In the genomic region with DNA sequence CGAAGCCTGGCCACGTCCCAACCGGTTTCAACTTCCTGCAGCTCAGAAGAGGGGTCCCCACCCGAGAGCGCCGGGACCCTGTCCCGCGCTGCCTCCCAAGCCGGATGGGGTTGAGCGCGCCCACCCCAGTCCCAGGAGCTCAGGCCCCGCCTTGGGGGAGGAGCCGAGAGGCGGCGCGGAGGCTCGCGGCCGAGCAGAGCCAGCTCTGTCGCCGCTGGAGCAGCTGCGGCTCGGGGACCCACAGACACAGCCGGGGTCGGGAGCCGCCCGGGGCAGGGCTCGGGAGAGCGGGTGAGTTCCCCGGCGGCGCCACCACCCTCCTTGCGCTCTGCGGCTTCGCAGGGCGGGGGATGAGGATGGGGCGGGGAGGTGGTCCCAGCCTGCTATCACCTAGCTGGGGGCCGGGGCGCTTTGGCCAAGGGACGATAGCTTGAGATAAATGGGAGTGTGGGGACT, we compare ENCODE assay signal across 1 cellular context.
TF ChIP-seq lines count a peak whose summit lies in the region.

A gene (plus strand): TSS at position 196 of the 456 bp plus-strand sequence. CDS start 30,229 bp downstream, outside the sequence.

TF ChIP-seq in HEK293, 187 proteins besides CTCF, POLR2A, EP300 and RAD21 (continued from another document):
- TF ChIP-seq, protein P1, sequence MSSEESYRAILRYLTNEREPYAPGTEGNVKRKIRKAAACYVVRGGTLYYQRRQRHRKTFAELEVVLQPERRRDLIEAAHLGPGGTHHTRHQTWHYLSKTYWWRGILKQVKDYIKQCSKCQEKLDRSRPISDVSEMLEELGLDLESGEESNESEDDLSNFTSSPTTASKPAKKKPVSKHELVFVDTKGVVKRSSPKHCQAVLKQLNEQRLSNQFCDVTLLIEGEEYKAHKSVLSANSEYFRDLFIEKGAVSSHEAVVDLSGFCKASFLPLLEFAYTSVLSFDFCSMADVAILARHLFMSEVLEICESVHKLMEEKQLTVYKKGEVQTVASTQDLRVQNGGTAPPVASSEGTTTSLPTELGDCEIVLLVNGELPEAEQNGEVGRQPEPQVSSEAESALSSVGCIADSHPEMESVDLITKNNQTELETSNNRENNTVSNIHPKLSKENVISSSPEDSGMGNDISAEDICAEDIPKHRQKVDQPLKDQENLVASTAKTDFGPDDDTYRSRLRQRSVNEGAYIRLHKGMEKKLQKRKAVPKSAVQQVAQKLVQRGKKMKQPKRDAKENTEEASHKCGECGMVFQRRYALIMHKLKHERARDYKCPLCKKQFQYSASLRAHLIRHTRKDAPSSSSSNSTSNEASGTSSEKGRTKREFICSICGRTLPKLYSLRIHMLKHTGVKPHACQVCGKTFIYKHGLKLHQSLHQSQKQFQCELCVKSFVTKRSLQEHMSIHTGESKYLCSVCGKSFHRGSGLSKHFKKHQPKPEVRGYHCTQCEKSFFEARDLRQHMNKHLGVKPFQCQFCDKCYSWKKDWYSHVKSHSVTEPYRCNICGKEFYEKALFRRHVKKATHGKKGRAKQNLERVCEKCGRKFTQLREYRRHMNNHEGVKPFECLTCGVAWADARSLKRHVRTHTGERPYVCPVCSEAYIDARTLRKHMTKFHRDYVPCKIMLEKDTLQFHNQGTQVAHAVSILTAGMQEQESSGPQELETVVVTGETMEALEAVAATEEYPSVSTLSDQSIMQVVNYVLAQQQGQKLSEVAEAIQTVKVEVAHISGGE (tag by site-specific recombination; conservative IDR thresholded peaks at IDR 0.05; ENCODE audit: low read depth) = no peak
- TF ChIP-seq ZNF394 (tag by site-specific recombination; IDR thresholded peaks at IDR 0.05; ENCODE audit: borderline replicate concordance) = peak; percentile 45; the same call in 1 of the 2 replicates
- no peak for TF ChIP-seq ZNF785 (tag by site-specific recombination; IDR thresholded peaks at IDR 0.05)
- TF ChIP-seq SP7 (tag by site-specific recombination; IDR thresholded peaks at IDR 0.05) = 0 out of 2 replicates have a peak, but pooled peaks have one; percentile 34
- no peak for TF ChIP-seq WT1 (tag by site-specific recombination; IDR thresholded peaks at IDR 0.05)
- no peak for TF ChIP-seq ZNF48 (tag by site-specific recombination; IDR thresholded peaks at IDR 0.05)
- TF ChIP-seq SCRT2 (tag by site-specific recombination; IDR thresholded peaks at IDR 0.05) = no peak
- TF ChIP-seq ZNF585B (tag by site-specific recombination; IDR thresholded peaks at IDR 0.05) = no peak
- no peak for TF ChIP-seq ZNF530 (tag by site-specific recombination; IDR thresholded peaks at IDR 0.05; ENCODE audit: low read depth)
- peak; percentile 50 for TF ChIP-seq SP2 (tag by site-specific recombination; IDR thresholded peaks at IDR 0.05)
- TF ChIP-seq, protein P2, sequence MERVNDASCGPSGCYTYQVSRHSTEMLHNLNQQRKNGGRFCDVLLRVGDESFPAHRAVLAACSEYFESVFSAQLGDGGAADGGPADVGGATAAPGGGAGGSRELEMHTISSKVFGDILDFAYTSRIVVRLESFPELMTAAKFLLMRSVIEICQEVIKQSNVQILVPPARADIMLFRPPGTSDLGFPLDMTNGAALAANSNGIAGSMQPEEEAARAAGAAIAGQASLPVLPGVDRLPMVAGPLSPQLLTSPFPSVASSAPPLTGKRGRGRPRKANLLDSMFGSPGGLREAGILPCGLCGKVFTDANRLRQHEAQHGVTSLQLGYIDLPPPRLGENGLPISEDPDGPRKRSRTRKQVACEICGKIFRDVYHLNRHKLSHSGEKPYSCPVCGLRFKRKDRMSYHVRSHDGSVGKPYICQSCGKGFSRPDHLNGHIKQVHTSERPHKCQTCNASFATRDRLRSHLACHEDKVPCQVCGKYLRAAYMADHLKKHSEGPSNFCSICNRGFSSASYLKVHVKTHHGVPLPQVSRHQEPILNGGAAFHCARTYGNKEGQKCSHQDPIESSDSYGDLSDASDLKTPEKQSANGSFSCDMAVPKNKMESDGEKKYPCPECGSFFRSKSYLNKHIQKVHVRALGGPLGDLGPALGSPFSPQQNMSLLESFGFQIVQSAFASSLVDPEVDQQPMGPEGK (tag by site-specific recombination; IDR thresholded peaks at IDR 0.05) = peak; percentile 14; the same call in 1 of the 2 replicates
- TF ChIP-seq ZNF366 (tag by site-specific recombination; conservative IDR thresholded peaks at IDR 0.05) = no peak
- peak; percentile 30; the same call in 1 of the 2 replicates for TF ChIP-seq ZNF76 (tag by site-specific recombination; IDR thresholded peaks at IDR 0.05; ENCODE audit: borderline replicate concordance, low read depth)
- TF ChIP-seq, protein P3, sequence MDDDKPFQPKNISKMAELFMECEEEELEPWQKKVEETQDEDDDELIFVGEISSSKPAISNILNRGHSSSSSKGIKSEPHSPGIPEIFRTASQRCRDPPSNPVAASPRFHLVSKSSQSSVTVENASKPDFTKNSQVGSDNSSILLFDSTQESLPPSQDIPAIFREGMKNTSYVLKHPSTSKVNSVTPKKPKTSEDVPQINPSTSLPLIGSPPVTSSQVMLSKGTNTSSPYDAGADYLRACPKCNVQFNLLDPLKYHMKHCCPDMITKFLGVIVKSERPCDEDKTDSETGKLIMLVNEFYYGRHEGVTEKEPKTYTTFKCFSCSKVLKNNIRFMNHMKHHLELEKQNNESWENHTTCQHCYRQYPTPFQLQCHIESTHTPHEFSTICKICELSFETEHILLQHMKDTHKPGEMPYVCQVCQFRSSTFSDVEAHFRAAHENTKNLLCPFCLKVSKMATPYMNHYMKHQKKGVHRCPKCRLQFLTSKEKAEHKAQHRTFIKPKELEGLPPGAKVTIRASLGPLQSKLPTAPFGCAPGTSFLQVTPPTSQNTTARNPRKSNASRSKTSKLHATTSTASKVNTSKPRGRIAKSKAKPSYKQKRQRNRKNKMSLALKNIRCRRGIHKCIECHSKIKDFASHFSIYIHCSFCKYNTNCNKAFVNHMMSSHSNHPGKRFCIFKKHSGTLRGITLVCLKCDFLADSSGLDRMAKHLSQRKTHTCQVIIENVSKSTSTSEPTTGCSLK (tag by site-specific recombination; IDR thresholded peaks at IDR 0.05) = no peak
- TF ChIP-seq, protein P4, sequence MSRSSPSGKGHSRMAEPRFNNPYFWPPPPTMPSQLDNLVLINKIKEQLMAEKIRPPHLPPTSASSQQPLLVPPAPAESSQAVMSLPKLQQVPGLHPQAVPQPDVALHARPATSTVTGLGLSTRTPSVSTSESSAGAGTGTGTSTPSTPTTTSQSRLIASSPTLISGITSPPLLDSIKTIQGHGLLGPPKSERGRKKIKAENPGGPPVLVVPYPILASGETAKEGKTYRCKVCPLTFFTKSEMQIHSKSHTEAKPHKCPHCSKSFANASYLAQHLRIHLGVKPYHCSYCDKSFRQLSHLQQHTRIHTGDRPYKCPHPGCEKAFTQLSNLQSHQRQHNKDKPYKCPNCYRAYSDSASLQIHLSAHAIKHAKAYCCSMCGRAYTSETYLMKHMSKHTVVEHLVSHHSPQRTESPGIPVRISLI (tag by site-specific recombination; IDR thresholded peaks at IDR 0.05) = no peak
- no peak for TF ChIP-seq ZNF664 (tag by site-specific recombination; IDR thresholded peaks at IDR 0.05)
- TF ChIP-seq, protein P5, sequence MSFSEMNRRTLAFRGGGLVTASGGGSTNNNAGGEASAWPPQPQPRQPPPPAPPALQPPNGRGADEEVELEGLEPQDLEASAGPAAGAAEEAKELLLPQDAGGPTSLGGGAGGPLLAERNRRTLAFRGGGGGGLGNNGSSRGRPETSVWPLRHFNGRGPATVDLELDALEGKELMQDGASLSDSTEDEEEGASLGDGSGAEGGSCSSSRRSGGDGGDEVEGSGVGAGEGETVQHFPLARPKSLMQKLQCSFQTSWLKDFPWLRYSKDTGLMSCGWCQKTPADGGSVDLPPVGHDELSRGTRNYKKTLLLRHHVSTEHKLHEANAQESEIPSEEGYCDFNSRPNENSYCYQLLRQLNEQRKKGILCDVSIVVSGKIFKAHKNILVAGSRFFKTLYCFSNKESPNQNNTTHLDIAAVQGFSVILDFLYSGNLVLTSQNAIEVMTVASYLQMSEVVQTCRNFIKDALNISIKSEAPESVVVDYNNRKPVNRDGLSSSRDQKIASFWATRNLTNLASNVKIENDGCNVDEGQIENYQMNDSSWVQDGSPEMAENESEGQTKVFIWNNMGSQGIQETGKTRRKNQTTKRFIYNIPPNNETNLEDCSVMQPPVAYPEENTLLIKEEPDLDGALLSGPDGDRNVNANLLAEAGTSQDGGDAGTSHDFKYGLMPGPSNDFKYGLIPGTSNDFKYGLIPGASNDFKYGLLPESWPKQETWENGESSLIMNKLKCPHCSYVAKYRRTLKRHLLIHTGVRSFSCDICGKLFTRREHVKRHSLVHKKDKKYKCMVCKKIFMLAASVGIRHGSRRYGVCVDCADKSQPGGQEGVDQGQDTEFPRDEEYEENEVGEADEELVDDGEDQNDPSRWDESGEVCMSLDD (tag by site-specific recombination; IDR thresholded peaks at IDR 0.05) = no peak
- TF ChIP-seq ZBTB17 (tag by site-specific recombination; IDR thresholded peaks at IDR 0.05) = peak; percentile 17; the same call in 1 of the 2 replicates
- no peak for TF ChIP-seq ZNF10 (tag by site-specific recombination; IDR thresholded peaks at IDR 0.05)
- TF ChIP-seq ZNF660 (tag by site-specific recombination; IDR thresholded peaks at IDR 0.05) = no peak
- TF ChIP-seq ZNF223 (tag by site-specific recombination; IDR thresholded peaks at IDR 0.05) = no peak
- TF ChIP-seq ZIC2 (tag by site-specific recombination; IDR thresholded peaks at IDR 0.05) = no peak
- TF ChIP-seq, protein P6, sequence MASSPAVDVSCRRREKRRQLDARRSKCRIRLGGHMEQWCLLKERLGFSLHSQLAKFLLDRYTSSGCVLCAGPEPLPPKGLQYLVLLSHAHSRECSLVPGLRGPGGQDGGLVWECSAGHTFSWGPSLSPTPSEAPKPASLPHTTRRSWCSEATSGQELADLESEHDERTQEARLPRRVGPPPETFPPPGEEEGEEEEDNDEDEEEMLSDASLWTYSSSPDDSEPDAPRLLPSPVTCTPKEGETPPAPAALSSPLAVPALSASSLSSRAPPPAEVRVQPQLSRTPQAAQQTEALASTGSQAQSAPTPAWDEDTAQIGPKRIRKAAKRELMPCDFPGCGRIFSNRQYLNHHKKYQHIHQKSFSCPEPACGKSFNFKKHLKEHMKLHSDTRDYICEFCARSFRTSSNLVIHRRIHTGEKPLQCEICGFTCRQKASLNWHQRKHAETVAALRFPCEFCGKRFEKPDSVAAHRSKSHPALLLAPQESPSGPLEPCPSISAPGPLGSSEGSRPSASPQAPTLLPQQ (tag by site-specific recombination; IDR thresholded peaks at IDR 0.05) = peak; percentile 83
- TF ChIP-seq KLF10 (tag by site-specific recombination; IDR thresholded peaks at IDR 0.05) = no peak
- TF ChIP-seq ZNF529 (tag by site-specific recombination; IDR thresholded peaks at IDR 0.05; ENCODE audit: insufficient replicate concordance) = no peak
- 0 out of 2 replicates have a peak, but pooled peaks have one; percentile 13 for TF ChIP-seq ZNF600 (tag by site-specific recombination; IDR thresholded peaks at IDR 0.05)
- TF ChIP-seq, protein P7, sequence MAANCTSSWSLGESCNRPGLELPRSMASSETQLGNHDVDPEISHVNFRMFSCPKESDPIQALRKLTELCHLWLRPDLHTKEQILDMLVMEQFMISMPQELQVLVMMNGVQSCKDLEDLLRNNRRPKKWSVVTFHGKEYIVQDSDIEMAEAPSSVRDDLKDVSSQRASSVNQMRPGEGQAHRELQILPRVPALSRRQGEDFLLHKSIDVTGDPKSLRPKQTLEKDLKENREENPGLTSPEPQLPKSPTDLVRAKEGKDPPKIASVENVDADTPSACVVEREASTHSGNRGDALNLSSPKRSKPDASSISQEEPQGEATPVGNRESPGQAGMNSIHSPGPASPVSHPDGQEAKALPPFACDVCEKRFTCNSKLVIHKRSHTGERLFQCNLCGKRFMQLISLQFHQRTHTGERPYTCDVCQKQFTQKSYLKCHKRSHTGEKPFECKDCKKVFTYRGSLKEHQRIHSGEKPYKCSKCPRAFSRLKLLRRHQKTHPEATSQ (tag by site-specific recombination; IDR thresholded peaks at IDR 0.05) = no peak
- no peak for TF ChIP-seq ZNF837 (tag by site-specific recombination; IDR thresholded peaks at IDR 0.05)
- TF ChIP-seq ZNF311 (tag by site-specific recombination; IDR thresholded peaks at IDR 0.05; ENCODE audit: borderline replicate concordance) = no peak
- TF ChIP-seq ZNF266 (tag by site-specific recombination; IDR thresholded peaks at IDR 0.05; ENCODE audit: low read depth) = no peak
- no peak for TF ChIP-seq ZNF175 (tag by site-specific recombination; IDR thresholded peaks at IDR 0.05)
- peak; percentile 60; the same call in 1 of the 2 replicates for TF ChIP-seq ZBTB48 (tag by site-specific recombination; IDR thresholded peaks at IDR 0.05)
- peak; percentile 88 for TF ChIP-seq ZNF341 (tag by site-specific recombination; IDR thresholded peaks at IDR 0.05; ENCODE audit: low read depth)
- no peak for TF ChIP-seq ZNF777 (tag by site-specific recombination; IDR thresholded peaks at IDR 0.05; ENCODE audit: borderline replicate concordance)
- no peak for TF ChIP-seq ZNF214 (tag by site-specific recombination; IDR thresholded peaks at IDR 0.05; ENCODE audit: borderline replicate concordance)
- peak; percentile 62 for TF ChIP-seq SP3 (tag by site-specific recombination; IDR thresholded peaks at IDR 0.05)
- TF ChIP-seq ZXDB (tag by site-specific recombination; IDR thresholded peaks at IDR 0.05) = no peak
- no peak for TF ChIP-seq MEIS1 (CRISPR knock-in tag; IDR thresholded peaks at IDR 0.05; ENCODE audit: borderline replicate concordance)
- TF ChIP-seq ZNF274 (IDR thresholded peaks at IDR 0.05; ENCODE audit: low read length) = no peak
- no peak for TF ChIP-seq ZNF274 (tag by site-specific recombination; IDR thresholded peaks at IDR 0.05; ENCODE audit: borderline replicate concordance)
- TF ChIP-seq, protein P8, sequence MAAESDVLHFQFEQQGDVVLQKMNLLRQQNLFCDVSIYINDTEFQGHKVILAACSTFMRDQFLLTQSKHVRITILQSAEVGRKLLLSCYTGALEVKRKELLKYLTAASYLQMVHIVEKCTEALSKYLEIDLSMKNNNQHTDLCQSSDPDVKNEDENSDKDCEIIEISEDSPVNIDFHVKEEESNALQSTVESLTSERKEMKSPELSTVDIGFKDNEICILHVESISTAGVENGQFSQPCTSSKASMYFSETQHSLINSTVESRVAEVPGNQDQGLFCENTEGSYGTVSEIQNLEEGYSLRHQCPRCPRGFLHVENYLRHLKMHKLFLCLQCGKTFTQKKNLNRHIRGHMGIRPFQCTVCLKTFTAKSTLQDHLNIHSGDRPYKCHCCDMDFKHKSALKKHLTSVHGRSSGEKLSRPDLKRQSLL (tag by site-specific recombination; IDR thresholded peaks at IDR 0.05) = peak; percentile 92
- TF ChIP-seq ZNF544 (tag by site-specific recombination; IDR thresholded peaks at IDR 0.05) = no peak
